ENCODE assay signal across 1 cellular context in the genomic region with DNA sequence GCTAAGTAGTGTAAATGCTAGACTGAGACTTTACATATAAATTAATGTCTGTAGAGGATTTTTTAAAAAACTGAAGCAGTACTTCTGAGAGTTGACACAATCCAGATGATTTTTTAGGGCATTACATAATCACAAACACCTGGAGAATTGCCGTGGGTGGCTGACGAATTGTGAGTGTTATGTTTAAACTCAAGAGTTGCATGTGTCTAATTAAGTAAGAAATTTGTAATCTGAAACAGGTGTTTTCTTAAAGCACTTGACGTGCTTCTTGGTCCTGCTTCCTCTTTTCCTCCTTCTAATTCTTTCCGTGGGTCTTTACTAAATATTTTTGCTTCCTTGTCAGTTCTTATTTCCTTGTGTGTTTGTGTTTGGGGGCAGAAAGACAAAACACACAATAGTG.
TF ChIP-seq lines count a peak whose summit lies in the region.

No MANE protein-coding gene starts in this region.

TF ChIP-seq in GM23338, 12 proteins besides CTCF, POLR2A, EP300 and RAD21:
- TF ChIP-seq, protein P1, sequence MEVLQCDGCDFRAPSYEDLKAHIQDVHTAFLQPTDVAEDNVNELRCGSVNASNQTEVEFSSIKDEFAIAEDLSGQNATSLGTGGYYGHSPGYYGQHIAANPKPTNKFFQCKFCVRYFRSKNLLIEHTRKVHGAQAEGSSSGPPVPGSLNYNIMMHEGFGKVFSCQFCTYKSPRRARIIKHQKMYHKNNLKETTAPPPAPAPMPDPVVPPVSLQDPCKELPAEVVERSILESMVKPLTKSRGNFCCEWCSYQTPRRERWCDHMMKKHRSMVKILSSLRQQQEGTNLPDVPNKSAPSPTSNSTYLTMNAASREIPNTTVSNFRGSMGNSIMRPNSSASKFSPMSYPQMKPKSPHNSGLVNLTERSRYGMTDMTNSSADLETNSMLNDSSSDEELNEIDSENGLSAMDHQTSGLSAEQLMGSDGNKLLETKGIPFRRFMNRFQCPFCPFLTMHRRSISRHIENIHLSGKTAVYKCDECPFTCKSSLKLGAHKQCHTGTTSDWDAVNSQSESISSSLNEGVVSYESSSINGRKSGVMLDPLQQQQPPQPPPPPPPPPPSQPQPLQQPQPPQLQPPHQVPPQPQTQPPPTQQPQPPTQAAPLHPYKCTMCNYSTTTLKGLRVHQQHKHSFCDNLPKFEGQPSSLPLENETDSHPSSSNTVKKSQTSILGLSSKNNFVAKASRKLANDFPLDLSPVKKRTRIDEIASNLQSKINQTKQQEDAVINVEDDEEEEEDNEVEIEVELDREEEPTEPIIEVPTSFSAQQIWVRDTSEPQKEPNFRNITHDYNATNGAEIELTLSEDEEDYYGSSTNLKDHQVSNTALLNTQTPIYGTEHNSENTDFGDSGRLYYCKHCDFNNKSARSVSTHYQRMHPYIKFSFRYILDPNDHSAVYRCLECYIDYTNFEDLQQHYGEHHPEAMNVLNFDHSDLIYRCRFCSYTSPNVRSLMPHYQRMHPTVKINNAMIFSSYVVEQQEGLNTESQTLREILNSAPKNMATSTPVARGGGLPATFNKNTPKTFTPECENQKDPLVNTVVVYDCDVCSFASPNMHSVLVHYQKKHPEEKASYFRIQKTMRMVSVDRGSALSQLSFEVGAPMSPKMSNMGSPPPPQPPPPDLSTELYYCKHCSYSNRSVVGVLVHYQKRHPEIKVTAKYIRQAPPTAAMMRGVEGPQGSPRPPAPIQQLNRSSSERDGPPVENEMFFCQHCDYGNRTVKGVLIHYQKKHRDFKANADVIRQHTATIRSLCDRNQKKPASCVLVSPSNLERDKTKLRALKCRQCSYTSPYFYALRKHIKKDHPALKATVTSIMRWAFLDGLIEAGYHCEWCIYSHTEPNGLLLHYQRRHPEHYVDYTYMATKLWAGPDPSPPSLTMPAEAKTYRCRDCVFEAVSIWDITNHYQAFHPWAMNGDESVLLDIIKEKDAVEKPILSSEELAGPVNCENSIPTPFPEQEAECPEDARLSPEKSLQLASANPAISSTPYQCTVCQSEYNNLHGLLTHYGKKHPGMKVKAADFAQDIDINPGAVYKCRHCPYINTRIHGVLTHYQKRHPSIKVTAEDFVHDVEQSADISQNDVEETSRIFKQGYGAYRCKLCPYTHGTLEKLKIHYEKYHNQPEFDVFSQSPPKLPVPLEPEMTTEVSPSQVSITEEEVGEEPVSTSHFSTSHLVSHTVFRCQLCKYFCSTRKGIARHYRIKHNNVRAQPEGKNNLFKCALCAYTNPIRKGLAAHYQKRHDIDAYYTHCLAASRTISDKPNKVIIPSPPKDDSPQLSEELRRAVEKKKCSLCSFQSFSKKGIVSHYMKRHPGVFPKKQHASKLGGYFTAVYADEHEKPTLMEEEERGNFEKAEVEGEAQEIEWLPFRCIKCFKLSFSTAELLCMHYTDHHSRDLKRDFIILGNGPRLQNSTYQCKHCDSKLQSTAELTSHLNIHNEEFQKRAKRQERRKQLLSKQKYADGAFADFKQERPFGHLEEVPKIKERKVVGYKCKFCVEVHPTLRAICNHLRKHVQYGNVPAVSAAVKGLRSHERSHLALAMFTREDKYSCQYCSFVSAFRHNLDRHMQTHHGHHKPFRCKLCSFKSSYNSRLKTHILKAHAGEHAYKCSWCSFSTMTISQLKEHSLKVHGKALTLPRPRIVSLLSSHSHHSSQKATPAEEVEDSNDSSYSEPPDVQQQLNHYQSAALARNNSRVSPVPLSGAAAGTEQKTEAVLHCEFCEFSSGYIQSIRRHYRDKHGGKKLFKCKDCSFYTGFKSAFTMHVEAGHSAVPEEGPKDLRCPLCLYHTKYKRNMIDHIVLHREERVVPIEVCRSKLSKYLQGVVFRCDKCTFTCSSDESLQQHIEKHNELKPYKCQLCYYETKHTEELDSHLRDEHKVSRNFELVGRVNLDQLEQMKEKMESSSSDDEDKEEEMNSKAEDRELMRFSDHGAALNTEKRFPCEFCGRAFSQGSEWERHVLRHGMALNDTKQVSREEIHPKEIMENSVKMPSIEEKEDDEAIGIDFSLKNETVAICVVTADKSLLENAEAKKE (CRISPR knock-in tag; IDR thresholded peaks at IDR 0.05) = no peak
- TF ChIP-seq EZH2phosphoT487 (IDR thresholded peaks at IDR 0.05; ENCODE audit: unreplicated experiment) = no peak
